ENCODE assay signal across 1 cellular context in the genomic region with DNA sequence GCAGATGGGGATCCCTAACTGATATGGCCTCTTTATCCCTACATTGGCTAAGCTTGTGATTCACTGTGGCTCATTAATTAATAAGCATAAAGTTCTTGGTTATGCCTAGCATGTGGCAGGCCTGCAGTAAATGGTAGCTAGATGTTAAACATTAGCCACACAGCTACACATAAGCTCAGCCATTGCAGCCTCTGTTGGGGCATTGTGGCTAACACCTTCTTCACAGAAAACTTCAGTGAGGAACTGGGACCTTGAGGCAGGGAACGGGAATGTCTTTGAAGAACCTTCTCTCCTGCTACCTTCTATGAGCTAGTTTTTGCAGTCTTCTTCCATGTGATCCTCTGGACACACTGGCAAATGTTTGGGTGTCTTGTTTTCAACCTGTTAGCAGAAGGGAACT.
TF ChIP-seq lines count a peak whose summit lies in the region.

No MANE protein-coding gene starts in this region.

TF ChIP-seq in GM12878, 131 proteins besides CTCF, POLR2A, EP300 and RAD21 (continued from another document):
- TF ChIP-seq SPI1 (IDR thresholded peaks at IDR 0.05; ENCODE audit: borderline replicate concordance, insufficient read depth, low read depth, low read length) (peak; percentile 50; the same call in 1 of the 2 replicates), MEF2A (IDR thresholded peaks at IDR 0.05; ENCODE audit: insufficient read depth, low read depth, low read length) (no peak), RB1 (IDR thresholded peaks at IDR 0.05; ENCODE audit: borderline replicate concordance) (no peak), SMAD5 (IDR thresholded peaks at IDR 0.05; ENCODE audit: low read depth) (no peak), CHD2 (IDR thresholded peaks at IDR 0.05; ENCODE audit: borderline replicate concordance, low read depth, low read length) (no peak), IKZF1 (conservative IDR thresholded peaks at IDR 0.05) (peak; percentile 75; the same call in 1 of the 2 replicates), ZNF384 (IDR thresholded peaks at IDR 0.05; ENCODE audit: borderline replicate concordance, low read depth, low read length) (no peak)
